In genomic region chr7:73557108-73557396, GRCh38 we compare ENCODE assay signal across 8 cellular contexts. TPM values are rescaled to one million over a fixed set of nuclear protein-coding genes. Genes with fewer than 3 reads are reported as not detected.
DNase-seq lines count a peak whose midpoint lies in the region; ATAC-seq, FAIRE-seq and TF ChIP-seq lines count a peak whose summit lies in the region.

No MANE protein-coding gene starts in this region.

- dilution Hi-C loops in IMR-90 (cut with HindIII; ENCODE audit: low sequenced_read_pairs, unreplicated experiment), result no loop called here

- H3K36me3 ChIP-seq in IMR-90 (ENCODE audit: control insufficient read depth, insufficient read depth, low read length) (peaks cover 6% of the 10 kb centered on the region), OCI-LY1 (ENCODE audit: insufficient read depth, low read length) (peaks cover 32% of the 10 kb centered on the region), mucosa of descending colon (ENCODE audit: low read depth) (no peaks in the 10 kb centered on the region)

- peak; percentile 86 for ATAC-seq in GM21529 (IDR thresholded peaks at IDR 0.05; ENCODE audit: unreplicated experiment)
- peak; percentile 92 for ATAC-seq in IMR-90 (ENCODE audit: low read depth)
- peak; percentile 93 for ATAC-seq in mucosa of descending colon

- H3F3A ChIP-seq in OCI-LY1 (ENCODE audit: insufficient read depth, low read length), result no peaks in the 10 kb centered on the region

- peak overlapping the region; percentile 95 for H3K4ac ChIP-seq in IMR-90 (ENCODE audit: low read depth, low read length)

- CTCF ChIA-PET in IMR-90 (lab: Yijun Ruan, JAX), result no interaction called here

- no peak overlapping the region for H2BK20ac ChIP-seq in IMR-90 (ENCODE audit: low read depth, low read length)

- H3K23ac ChIP-seq in IMR-90 (ENCODE audit: low read depth, low read length), result no peak overlapping the region

- in situ Hi-C loops in IMR-90 (cut with MboI; ENCODE audit: low sequenced_read_pairs), result no loop called here

- peak overlapping the region; percentile 100 for H2AK9ac ChIP-seq in IMR-90 (replicated peaks; ENCODE audit: low read depth, low read length, poor library complexity)

- H3K18ac ChIP-seq in IMR-90 (ENCODE audit: low read depth, low read length), result no peak overlapping the region

- no peak overlapping the region; the same call in 1 of the 2 replicates for H3K56ac ChIP-seq in IMR-90 (ENCODE audit: extremely low read depth, insufficient read depth, low read length)

- H4K8ac ChIP-seq in IMR-90 (ENCODE audit: low read depth in 2 of 2, low read length in 2 of 2), result peak overlapping the region; percentile 89 to 98; a peak in 3 of 4 replicates

- peak; percentile 91 for DNase-seq in D721Med (ENCODE audit: insufficient read length, low spot score)
- DNase-seq in IMR-90, result peak; percentile 90
- peak; percentile 91 for DNase-seq in activated T-cell treated with anti-CD3 and anti-CD28 coated beads, Interleukin-2, amount 50 U/mL, for 1 hour
- no peak for DNase-seq in epithelial cell of proximal tubule (ENCODE audit: low read depth)
- peak; percentile 93 to 97 (median 97) for DNase-seq in mucosa of descending colon
- peak; percentile 70 to 82 for DNase-seq in stimulated activated CD8-positive, alpha-beta memory T cell treated with anti-CD3 and anti-CD28 coated beads, Interleukin-4, amount 100 ng/mL, for 1 hour (ENCODE audit: low read depth in 2 of 2, low spot score in 1 of 2)

- H3K79me2 ChIP-seq in OCI-LY1 (ENCODE audit: insufficient read depth, low read length), result peaks cover 35% of the 10 kb centered on the region

- peaks cover 13 to 43% of the 10 kb centered on the region in 2 experiments for H3K79me1 ChIP-seq in IMR-90 (ENCODE audit: low read depth in 1 of 2, low read length in 2 of 2)

- no peaks in the 10 kb centered on the region for H3K9me3 ChIP-seq in IMR-90 (ENCODE audit: control insufficient read depth, insufficient read depth, low read length)
- no peaks in the 10 kb centered on the region for H3K9me3 ChIP-seq in OCI-LY1 (ENCODE audit: low read length)
- H3K9me3 ChIP-seq in mucosa of descending colon, result no peaks in the 10 kb centered on the region

- H2AK5ac ChIP-seq in IMR-90 (ENCODE audit: low read depth, low read length), result peak overlapping the region; percentile 86

- POLR2A ChIA-PET in IMR-90 (lab: Charles Lee; ENCODE audit: unreplicated experiment), result no interaction called here

- BruUV-seq in IMR-90 (replicated peaks; lab: Mats Ljungman, UMichigan), result no TSS peak

- no peaks in the 10 kb centered on the region for H3K9me2 ChIP-seq in OCI-LY1 (ENCODE audit: low read depth, low read length)

- H2BK120ac ChIP-seq in IMR-90 (ENCODE audit: low read depth, low read length), result no peak overlapping the region

- H3K27me3 ChIP-seq in IMR-90 (ENCODE audit: control insufficient read depth, insufficient read depth, low read length), result no peaks in the 10 kb centered on the region
- no peaks in the 10 kb centered on the region for H3K27me3 ChIP-seq in OCI-LY1 (ENCODE audit: insufficient read depth, low read length)

- FAIRE-seq in D721Med (lab: Jason Lieb, UNC), result no peak

- H3K4me2 ChIP-seq in IMR-90 (ENCODE audit: low read depth, low read length) (peak overlapping the region; percentile 75), OCI-LY1 (ENCODE audit: low read length) (peak overlapping the region; percentile 82)

- peaks cover 35% of the 10 kb centered on the region for H4K20me1 ChIP-seq in IMR-90 (ENCODE audit: insufficient read depth, low read length)
- H4K20me1 ChIP-seq in OCI-LY1 (ENCODE audit: insufficient read depth, low read length), result no peaks in the 10 kb centered on the region

- TF ChIP-seq CTCF in D721Med (IDR thresholded peaks at IDR 0.05; ENCODE audit: insufficient read depth, missing control alignments) (no peak), IMR-90 (conservative IDR thresholded peaks at IDR 0.05; ENCODE audit: low read depth, low read length) (no peak), OCI-LY1 (IDR thresholded peaks at IDR 0.05; ENCODE audit: low read length) (no peak), epithelial cell of proximal tubule (conservative IDR thresholded peaks at IDR 0.05; ENCODE audit: low read depth, low read length) (no peak), mucosa of descending colon (IDR thresholded peaks at IDR 0.05) (no peak)

- TF ChIP-seq RAD21 in IMR-90 (IDR thresholded peaks at IDR 0.05; ENCODE audit: low read length), result no peak

- H3K4me3 ChIP-seq in IMR-90 (ENCODE audit: insufficient read depth, low read depth, low read length) (peak overlapping the region; percentile 88), OCI-LY1 (ENCODE audit: low read depth, low read length, poor library complexity, severe bottlenecking) (peak overlapping the region; percentile 75), epithelial cell of proximal tubule (ENCODE audit: low read depth, low read length) (peak overlapping the region; percentile 91), mucosa of descending colon (peak overlapping the region; percentile 77)

- intact Hi-C loops in IMR-90 (cut with micrococcal nuclease) (loop anchor here (2.0 kb wide), 1 partner anchor 34 kb away; the partner anchor contains the start of gene BAZ1B), mucosa of descending colon (cut with DNase I, micrococcal nuclease) (no loop called here)

- 0% methylated on average over 3 of the region's 36 CpGs; no CpG with 5 or more reads in 1 of the 2 experiments for WGBS in IMR-90 (ENCODE audit: extremely low coverage in 2 of 2, insufficient read length in 1 of 2), 2 experiments

- peaks cover 13% of the 10 kb centered on the region for H3K4me1 ChIP-seq in IMR-90 (ENCODE audit: control insufficient read depth, insufficient read depth, low read length)
- H3K4me1 ChIP-seq in OCI-LY1 (ENCODE audit: insufficient read depth, low read length, severe bottlenecking), result peaks cover 20% of the 10 kb centered on the region
- peaks cover 19% of the 10 kb centered on the region for H3K4me1 ChIP-seq in mucosa of descending colon (ENCODE audit: low read depth)

- H3K9me1 ChIP-seq in IMR-90 (ENCODE audit: insufficient read depth, low read length), result peaks cover 14% of the 10 kb centered on the region

- no peak overlapping the region for H2BK15ac ChIP-seq in IMR-90 (ENCODE audit: low read depth, low read length)

- H4K91ac ChIP-seq in IMR-90 (ENCODE audit: insufficient read depth, low read depth, low read length), result peak overlapping the region; percentile 87; the same call in 1 of the 2 replicates

- H2AFZ ChIP-seq in IMR-90 (replicated peaks; ENCODE audit: low read length, poor library complexity) (peak overlapping the region; percentile 94), OCI-LY1 (ENCODE audit: low read length) (no peak overlapping the region)

- no peak for TF ChIP-seq POLR2A in IMR-90 (IDR thresholded peaks at IDR 0.05; ENCODE audit: low read depth, low read length)

- H4K5ac ChIP-seq in IMR-90 (ENCODE audit: low read depth, low read length), result no peak overlapping the region

- H3K9ac ChIP-seq in IMR-90 (ENCODE audit: low read depth, low read length) (peak overlapping the region; percentile 91), OCI-LY1 (ENCODE audit: low read length) (peak overlapping the region; percentile 92)

- H3K27ac ChIP-seq in IMR-90 (ENCODE audit: insufficient read depth, low read length) (peak overlapping the region; percentile 99), OCI-LY1 (ENCODE audit: low read depth, low read length, poor library complexity, severe bottlenecking) (peak overlapping the region; percentile 61)

- H2BK5ac ChIP-seq in IMR-90 (ENCODE audit: low read depth, low read length, poor library complexity, severe bottlenecking), result peak overlapping the region; percentile 92

- H3K14ac ChIP-seq in IMR-90 (replicated peaks; ENCODE audit: low read depth, low read length), result peak overlapping the region; percentile 23; the same call in 1 of the 2 replicates

TF ChIP-seq in IMR-90, 13 proteins besides CTCF, POLR2A, EP300 and RAD21:
- no peak for TF ChIP-seq FOS (IDR thresholded peaks at IDR 0.05; ENCODE audit: low read depth, low read length)
- peak; percentile 55; the same call in 1 of the 2 replicates for TF ChIP-seq USF2 (IDR thresholded peaks at IDR 0.05; ENCODE audit: low read depth, low read length)
- TF ChIP-seq MXI1 (IDR thresholded peaks at IDR 0.05; ENCODE audit: borderline replicate concordance, low read depth, low read length), result peak; percentile 68; the same call in 1 of the 2 replicates
- peak; percentile 63; the same call in 1 of the 2 replicates for TF ChIP-seq MAZ (IDR thresholded peaks at IDR 0.05; ENCODE audit: borderline replicate concordance, low read depth, low read length)

RNA-seq across cellular contexts. Expression of gene BCL7B, which starts 0.4 kb away (rescaled TPM):
- 6.1 and 7.2 TPM in 2 replicates for total RNA-seq in IMR-90 (2012; rRNA removed)
- polyA plus RNA-seq in IMR-90 (2012; rRNA removed), result 51.3 and 62.6 TPM in 2 replicates
- 50.6 and 52.7 TPM in 2 replicates for polyA plus RNA-seq in IMR-90 (2012; cell fraction: cytosol; rRNA removed)
- polyA plus RNA-seq in IMR-90 (2012; cell fraction: nucleus; rRNA removed; ENCODE audit: low replicate concordance), result 29.2 and 33.8 TPM in 2 replicates
- 53.2 and 64.2 TPM in 2 replicates for total RNA-seq in epithelial cell of proximal tubule
- total RNA-seq in mucosa of descending colon, result 100 to 1,000 TPM in 1 of 3 donors, 10 to 100 TPM in 2; 59.3 to 112 (median 62.0) TPM

RNA-seq across cellular contexts. Expression of gene TBL2, which starts 21.3 kb away (rescaled TPM):
- total RNA-seq in IMR-90 (2012; rRNA removed) (81.7 and 94.1 TPM in 2 replicates), epithelial cell of proximal tubule (29.6 and 56.4 TPM in 2 replicates), mucosa of descending colon (10 to 100 TPM; 25.4 to 42.4 (median 31.1) TPM)
- 61.8 and 72.6 TPM in 2 replicates for polyA plus RNA-seq in IMR-90 (2012; rRNA removed)
- 22.3 and 54.6 TPM in 2 replicates for polyA plus RNA-seq in IMR-90 (2012; cell fraction: cytosol; rRNA removed)
- 42.5 and 66.2 TPM in 2 replicates for polyA plus RNA-seq in IMR-90 (2012; cell fraction: nucleus; rRNA removed; ENCODE audit: low replicate concordance)

RNA-seq across cellular contexts. Expression of gene BAZ1B, which starts 35.0 kb away (rescaled TPM):
- 45.0 and 60.8 TPM in 2 replicates for total RNA-seq in IMR-90 (2012; rRNA removed)
- polyA plus RNA-seq in IMR-90 (2012; rRNA removed), result 16.8 and 20.2 TPM in 2 replicates
- polyA plus RNA-seq in IMR-90 (2012; cell fraction: cytosol; rRNA removed), result 4.8 and 7.6 TPM in 2 replicates
- 5.5 and 17.3 TPM in 2 replicates for polyA plus RNA-seq in IMR-90 (2012; cell fraction: nucleus; rRNA removed; ENCODE audit: low replicate concordance)
- total RNA-seq in epithelial cell of proximal tubule, result 47.2 and 51.9 TPM in 2 replicates
- total RNA-seq in mucosa of descending colon, result 10 to 100 TPM; 37.4 to 76.0 (median 41.4) TPM
